22 cellular contexts compared by ENCODE assay signal in the genomic region with DNA sequence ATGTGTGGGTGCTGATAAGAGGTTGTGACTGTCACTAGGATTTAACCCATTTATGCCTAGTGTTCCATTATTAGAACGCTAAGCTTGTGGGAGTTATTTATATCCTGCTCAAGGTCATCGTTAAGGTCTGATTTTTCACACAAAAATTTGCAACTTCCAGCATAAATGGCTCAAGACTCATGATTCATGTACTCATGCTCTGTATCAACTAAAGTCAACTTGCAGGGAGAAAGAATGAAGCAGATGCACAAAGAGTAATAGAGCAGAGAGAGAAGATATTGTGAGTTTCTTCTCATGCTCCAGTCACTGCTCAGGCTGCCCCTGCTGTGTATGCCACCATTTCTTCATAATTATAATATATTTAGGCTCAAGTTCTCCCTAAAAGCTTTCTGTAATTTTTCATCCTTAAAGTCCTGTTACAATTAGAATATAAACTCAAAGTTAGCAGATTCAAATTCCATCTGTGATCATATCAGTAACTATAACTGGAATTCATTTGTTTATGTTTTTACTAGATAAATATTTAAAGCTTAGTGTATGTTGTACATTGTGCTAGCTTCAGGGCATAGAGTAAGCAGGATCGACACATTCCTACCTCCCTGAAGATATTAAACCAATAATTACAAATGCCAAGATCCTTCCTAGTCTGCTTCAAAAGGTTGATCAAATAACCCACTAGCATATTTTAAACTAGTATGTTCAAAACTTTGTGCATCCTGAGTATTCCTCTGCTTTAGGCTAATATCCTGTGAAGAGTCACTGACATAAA.
A peak's percentile ranks its signal among the peaks of the same experiment; 100 is the strongest.
DNase-seq lines count a peak whose midpoint lies in the region; ATAC-seq, FAIRE-seq and TF ChIP-seq lines count a peak whose summit lies in the region.
"Had no signal": no experiment of that assay in that cellular context is flagged by ENCODE, and none has a peak within 500 bp of the region (broad histone marks: within the 10 kb centered on the region; RNA-seq: fewer than 3 reads in every experiment).

No MANE protein-coding gene starts in this region.

- TF ChIP-seq EP300 in SK-N-SH (IDR thresholded peaks at IDR 0.05; ENCODE audit: borderline replicate concordance in 1 of 2, low read depth in 1 of 2, low read length in 1 of 2): no peak

- ATAC-seq in HG02759 (IDR thresholded peaks at IDR 0.05; ENCODE audit: unreplicated experiment): no peak
- ATAC-seq in HG02870 (IDR thresholded peaks at IDR 0.05; ENCODE audit: unreplicated experiment): no peak
- no peak for ATAC-seq in WTC11
- ATAC-seq: CD8-positive, alpha-beta T cell; gastrocnemius medialis; K562; T-helper 17 cell had no signal

- FAIRE-seq in GM12892 (lab: Jason Lieb, UNC): peak; percentile 33
- FAIRE-seq: K562 had no signal

- no peak for TF ChIP-seq POLR2A in GM12892 (IDR thresholded peaks at IDR 0.05; ENCODE audit: low read depth, low read length)

- H3K36me3 ChIP-seq in SK-N-SH (replicated peaks in 1 of 2; ENCODE audit: control insufficient read depth in 1 of 2, insufficient read depth in 2 of 2, low read length in 1 of 2): no peaks in the 10 kb centered on the region
- H3K36me3 ChIP-seq in fibroblast of lung (ENCODE audit: control insufficient read depth, insufficient read depth, low read length): no peaks in the 10 kb centered on the region
- H3K36me3 ChIP-seq in parathyroid adenoma (ENCODE audit: control insufficient read depth, insufficient read depth, low read length): no peaks in the 10 kb centered on the region
- H3K36me3 ChIP-seq: gastrocnemius medialis had no signal

- peak overlapping the region; percentile 19 for H3K9ac ChIP-seq in SK-N-SH
- H3K9ac ChIP-seq in fibroblast of lung (ENCODE audit: insufficient read depth, low read length): no peak overlapping the region
- no peak overlapping the region for H3K9ac ChIP-seq in parathyroid adenoma

- H3K27me3 ChIP-seq in SK-N-SH (ENCODE audit: insufficient read depth) (no peaks in the 10 kb centered on the region), fibroblast of lung (ENCODE audit: control insufficient read depth, insufficient read depth, low read length) (no peaks in the 10 kb centered on the region), parathyroid adenoma (ENCODE audit: control insufficient read depth, insufficient read depth, low read length) (no peaks in the 10 kb centered on the region)
- H3K27me3 ChIP-seq: gastrocnemius medialis, testis had no signal

- H2AFZ ChIP-seq in SK-N-SH (ENCODE audit: low read depth) (no peak overlapping the region; the same call in 1 of the 2 replicates), fibroblast of lung (ENCODE audit: low read length) (no peak overlapping the region), parathyroid adenoma (peak overlapping the region; percentile 17)

- TF ChIP-seq CTCF in SK-N-SH (IDR thresholded peaks at IDR 0.05) (no peak), fibroblast of lung (conservative IDR thresholded peaks at IDR 0.05 in 1 of 2, IDR thresholded peaks at IDR 0.05 in 1 of 2; ENCODE audit: low read depth in 1 of 2, low read length in 2 of 2) (no peak), parathyroid adenoma (IDR thresholded peaks at IDR 0.05) (no peak), WTC11 (IDR thresholded peaks at IDR 0.05) (no peak)

- H3K79me2 ChIP-seq in SK-N-SH (ENCODE audit: insufficient read depth) (no peaks in the 10 kb centered on the region), fibroblast of lung (ENCODE audit: control insufficient read depth, insufficient read depth, low read length) (no peaks in the 10 kb centered on the region), parathyroid adenoma (no peaks in the 10 kb centered on the region)

- no peaks in the 10 kb centered on the region for H3K4me1 Mint-ChIP-seq in WTC11
- H3K4me1 Mint-ChIP-seq: activated CD4-positive, alpha-beta memory T cell treated with anti-CD3 and anti-CD28 coated beads, Interleukin-2, amount 10 ng/mL, durations not matched to agents 7 days and 5 days; T-helper 17 cell had no signal

- H3K9me3 Mint-ChIP-seq in WTC11: no peaks in the 10 kb centered on the region
- H3K9me3 Mint-ChIP-seq: activated CD4-positive, alpha-beta memory T cell treated with anti-CD3 and anti-CD28 coated beads, Interleukin-2, amount 10 ng/mL, durations not matched to agents 7 days and 5 days; activated naive CD4-positive, alpha-beta T cell treated with anti-CD3 and anti-CD28 coated beads for 36 hours; CD8-positive, alpha-beta T cell; dendritic cell treated with granulocyte-macrophage colony-stimulating factor and Interleukin-4, amounts not matched to agents 40 ng/mL and 50 ng/mL, for 4 days; neural crest cell had no signal

- H4K20me1 ChIP-seq in SK-N-SH (ENCODE audit: insufficient read depth) (no peaks in the 10 kb centered on the region), fibroblast of lung (ENCODE audit: control insufficient read depth, extremely low read depth, insufficient read depth, low read length) (no peaks in the 10 kb centered on the region)

- H3K4me1 ChIP-seq in SK-N-SH (ENCODE audit: control insufficient read depth in 1 of 2, insufficient read depth in 2 of 2, low read depth in 1 of 2, low read length in 1 of 2) (peaks cover 2 to 24% of the 10 kb centered on the region in 2 experiments; a peak in 3 of 4 replicates), fibroblast of lung (ENCODE audit: control insufficient read depth, extremely low read depth, insufficient read depth, low read length) (no peaks in the 10 kb centered on the region), parathyroid adenoma (peaks cover 49% of the 10 kb centered on the region)
- H3K4me1 ChIP-seq: testis had no signal

- POLR2A ChIA-PET in SK-N-SH (lab: Yijun Ruan, JAX): no interaction called here
- POLR2A ChIA-PET in WTC11 (lab: Charles Lee): no interaction called here

- peaks cover 29% of the 10 kb centered on the region for H3F3A ChIP-seq in SK-N-SH (replicated peaks; ENCODE audit: insufficient read depth)

- H3K4me2 ChIP-seq in SK-N-SH: no peak overlapping the region
- H3K4me2 ChIP-seq in fibroblast of lung (ENCODE audit: extremely low read depth, insufficient read depth, low read length): no peak overlapping the region
- H3K4me2 ChIP-seq in parathyroid adenoma (ENCODE audit: low read length): no peak overlapping the region

- H3K27me3 Mint-ChIP-seq in WTC11 (ENCODE audit: low read depth): no peaks in the 10 kb centered on the region
- H3K27me3 Mint-ChIP-seq: dendritic cell treated with granulocyte-macrophage colony-stimulating factor and Interleukin-4, amounts not matched to agents 40 ng/mL and 50 ng/mL, for 4 days had no signal

- H3K9me2 ChIP-seq in SK-N-SH: no peaks in the 10 kb centered on the region

- no peaks in the 10 kb centered on the region for H3K36me3 Mint-ChIP-seq in WTC11
- H3K36me3 Mint-ChIP-seq: CD8-positive, alpha-beta T cell had no signal

- H3K27ac ChIP-seq in SK-N-SH (ENCODE audit: low read depth in 2 of 2, low read length in 1 of 2): peak overlapping the region in 1 of 2 experiments; percentile 66; a peak in 3 of 4 replicates
- H3K27ac ChIP-seq in fibroblast of lung (ENCODE audit: insufficient read depth, low read length): no peak overlapping the region
- H3K27ac ChIP-seq in parathyroid adenoma: peak overlapping the region; percentile 79
- H3K27ac ChIP-seq: gastrocnemius medialis, testis had no signal

- WGBS in SK-N-SH (ENCODE audit: low lambda C conversion rate): 68% methylated on average over 3 of the region's 3 CpGs

- H3K4me3 ChIP-seq in SK-N-SH (ENCODE audit: low read depth in 2 of 2, low read length in 1 of 2) (no peak overlapping the region; a peak in 1 of 4 replicates), fibroblast of lung (replicated peaks in 1 of 4; ENCODE audit: control extremely low read depth in 1 of 4, insufficient read depth in 1 of 4, low read depth in 3 of 4, low read length in 4 of 4) (no peak overlapping the region), parathyroid adenoma (ENCODE audit: low read depth, low read length) (no peak overlapping the region)
- H3K4me3 ChIP-seq: gastrocnemius medialis, K562, testis had no signal

- CTCF ChIA-PET in SK-N-SH (lab: Yijun Ruan, JAX) (no interaction called here), WTC11 (lab: Charles Lee) (no interaction called here)

- DNase-seq in GM12892 (ENCODE audit: insufficient read length) (no peak), SK-N-SH (no peak), fibroblast of lung (ENCODE audit: low read depth in 2 of 2) (peak; percentile 12 to 82), Kasumi-1 (lab: John Stamatoyannopoulos, UW) (no peak), WTC11 (ENCODE audit: low spot score) (no peak)
- DNase-seq: activated CD4-positive, alpha-beta memory T cell treated with anti-CD3 and anti-CD28 coated beads, Interleukin-2, amount 10 ng/mL, durations not matched to agents 7 days and 5 days; activated naive CD4-positive, alpha-beta T cell treated with anti-CD3 and anti-CD28 coated beads for 36 hours; activated T-cell treated with anti-CD3 and anti-CD28 coated beads, Interleukin-2, amount 50 U/mL, for 1 hour; CD8-positive, alpha-beta T cell; DMS53; gastrocnemius medialis; NCI-H1092 treated with DMSO at 0.1 percent for 48 hours; NCI-H2081 treated with DMSO at 0.1 percent for 48 hours; SHP77; T-helper 17 cell; testis had no signal

- H3K4me3 Mint-ChIP-seq in WTC11: no peak overlapping the region
- H3K4me3 Mint-ChIP-seq: activated CD4-positive, alpha-beta memory T cell treated with anti-CD3 and anti-CD28 coated beads, Interleukin-2, amount 10 ng/mL, durations not matched to agents 7 days and 5 days; activated naive CD4-positive, alpha-beta T cell treated with anti-CD3 and anti-CD28 coated beads for 36 hours; CD8-positive, alpha-beta T cell; dendritic cell treated with granulocyte-macrophage colony-stimulating factor and Interleukin-4, amounts not matched to agents 40 ng/mL and 50 ng/mL, for 4 days; neural crest cell; T-helper 17 cell had no signal

- TF ChIP-seq RAD21 in SK-N-SH (IDR thresholded peaks at IDR 0.05; ENCODE audit: low read length): no peak

- H3K9me3 ChIP-seq in SK-N-SH: no peaks in the 10 kb centered on the region
- H3K9me3 ChIP-seq in fibroblast of lung (ENCODE audit: control insufficient read depth, insufficient read depth, low read depth, low read length): no peaks in the 10 kb centered on the region
- H3K9me3 ChIP-seq in parathyroid adenoma (ENCODE audit: control insufficient read depth, low read length): no peaks in the 10 kb centered on the region
- H3K9me3 ChIP-seq: gastrocnemius medialis, testis had no signal

- no peak overlapping the region for H3K27ac Mint-ChIP-seq in WTC11
- H3K27ac Mint-ChIP-seq: activated CD4-positive, alpha-beta memory T cell treated with anti-CD3 and anti-CD28 coated beads, Interleukin-2, amount 10 ng/mL, durations not matched to agents 7 days and 5 days; activated naive CD4-positive, alpha-beta T cell treated with anti-CD3 and anti-CD28 coated beads for 36 hours; CD8-positive, alpha-beta T cell; dendritic cell treated with granulocyte-macrophage colony-stimulating factor and Interleukin-4, amounts not matched to agents 40 ng/mL and 50 ng/mL, for 4 days; T-helper 17 cell had no signal

TF ChIP-seq in SK-N-SH, 30 proteins besides CTCF, POLR2A, EP300 and RAD21:
- no peak for TF ChIP-seq GABPA (IDR thresholded peaks at IDR 0.05; ENCODE audit: low read depth)
- TF ChIP-seq POLR2AphosphoS5 (IDR thresholded peaks at IDR 0.05; ENCODE audit: low read depth, low read length): no peak

Comparison
In these comparisons a context has a peak if more than half of its experiments do, and no peak if none do; other contexts are left out.
1. DNase-seq: peak in fibroblast of lung (2 of 2); none in GM12892 (single experiment), SK-N-SH (single experiment), Kasumi-1 (0 of 2) and WTC11 (single experiment).